10 cellular contexts compared by ENCODE assay signal in genomic region chr11:40306938-40307548, GRCh38.
DNase-seq lines count a peak whose midpoint lies in the region; ATAC-seq and TF ChIP-seq lines count a peak whose summit lies in the region.
"Had no signal": no experiment of that assay in that cellular context is flagged by ENCODE, and none has a peak within 500 bp of the region (broad histone marks: within the 10 kb centered on the region; RNA-seq: fewer than 3 reads in every experiment).

No MANE protein-coding gene starts in this region.

- no peaks in the 10 kb centered on the region for H4K20me1 ChIP-seq in hepatocyte (ENCODE audit: insufficient read depth, poor library complexity, severe bottlenecking)

- peak; percentile 74 for TF ChIP-seq CTCF in hepatocyte (IDR thresholded peaks at IDR 0.05; ENCODE audit: poor library complexity)

- no peak overlapping the region for H3K4me3 ChIP-seq in hepatocyte
- H3K4me3 ChIP-seq: SK-N-MC had no signal

- no peaks in the 10 kb centered on the region for H3K36me3 ChIP-seq in hepatocyte (replicated peaks; ENCODE audit: insufficient read depth, low read depth)

- H3K27ac ChIP-seq in hepatocyte: no peak overlapping the region
- H3K27ac ChIP-seq: SK-N-MC had no signal

- DNase-seq in DMS 273 (lab: John Stamatoyannopoulos, UW; ENCODE audit: unreplicated experiment) (peak; percentile 41), HuH-7 (ENCODE audit: low spot score) (peak; percentile 41), SKM-1 treated with dmso at 0.1 percent for 144 hours (lab: John Stamatoyannopoulos, UW; ENCODE audit: unreplicated experiment) (peak; percentile 32), hepatocyte (ENCODE audit: low spot score) (peak; percentile 66), NK-92 (lab: John Stamatoyannopoulos, UW; ENCODE audit: unreplicated experiment) (no peak), NCI-H2029 treated with DMSO at 0.1 percent for 48 hours (lab: John Stamatoyannopoulos, UW) (no peak), CD1c-positive myeloid dendritic cell (ENCODE audit: extremely low spot score) (no peak)
- DNase-seq: naive B cell had no signal

- no peaks in the 10 kb centered on the region for H3K4me1 ChIP-seq in hepatocyte (ENCODE audit: insufficient read depth)

- peak; percentile 82 for ATAC-seq in GM19372 (IDR thresholded peaks at IDR 0.05; ENCODE audit: low read depth, unreplicated experiment)

- H3K79me2 ChIP-seq in hepatocyte: no peaks in the 10 kb centered on the region

- no peaks in the 10 kb centered on the region for H3K27me3 ChIP-seq in hepatocyte

- no peak overlapping the region for H3K4me2 ChIP-seq in hepatocyte

- no peaks in the 10 kb centered on the region for H3K9me2 ChIP-seq in hepatocyte (replicated peaks; ENCODE audit: insufficient read depth)

- H2AFZ ChIP-seq in hepatocyte: no peak overlapping the region

- 0% methylated on average over 1 of the region's 1 CpG for WGBS in hepatocyte (ENCODE audit: low lambda C conversion rate, missing lambda C conversion rate)

- H3K9me3 ChIP-seq in hepatocyte (ENCODE audit: low read depth): no peaks in the 10 kb centered on the region

Comparison
In these comparisons a context has a peak if more than half of its experiments do, and no peak if none do; other contexts are left out.
1. DNase-seq: peak in DMS 273 (single experiment), HuH-7 (single experiment), SKM-1 treated with dmso at 0.1 percent for 144 hours (single experiment) and hepatocyte (single experiment); none in NK-92 (single experiment), NCI-H2029 treated with DMSO at 0.1 percent for 48 hours (single experiment) and CD1c-positive myeloid dendritic cell (single experiment).